12 cellular contexts compared by ENCODE assay signal in the genomic region with DNA sequence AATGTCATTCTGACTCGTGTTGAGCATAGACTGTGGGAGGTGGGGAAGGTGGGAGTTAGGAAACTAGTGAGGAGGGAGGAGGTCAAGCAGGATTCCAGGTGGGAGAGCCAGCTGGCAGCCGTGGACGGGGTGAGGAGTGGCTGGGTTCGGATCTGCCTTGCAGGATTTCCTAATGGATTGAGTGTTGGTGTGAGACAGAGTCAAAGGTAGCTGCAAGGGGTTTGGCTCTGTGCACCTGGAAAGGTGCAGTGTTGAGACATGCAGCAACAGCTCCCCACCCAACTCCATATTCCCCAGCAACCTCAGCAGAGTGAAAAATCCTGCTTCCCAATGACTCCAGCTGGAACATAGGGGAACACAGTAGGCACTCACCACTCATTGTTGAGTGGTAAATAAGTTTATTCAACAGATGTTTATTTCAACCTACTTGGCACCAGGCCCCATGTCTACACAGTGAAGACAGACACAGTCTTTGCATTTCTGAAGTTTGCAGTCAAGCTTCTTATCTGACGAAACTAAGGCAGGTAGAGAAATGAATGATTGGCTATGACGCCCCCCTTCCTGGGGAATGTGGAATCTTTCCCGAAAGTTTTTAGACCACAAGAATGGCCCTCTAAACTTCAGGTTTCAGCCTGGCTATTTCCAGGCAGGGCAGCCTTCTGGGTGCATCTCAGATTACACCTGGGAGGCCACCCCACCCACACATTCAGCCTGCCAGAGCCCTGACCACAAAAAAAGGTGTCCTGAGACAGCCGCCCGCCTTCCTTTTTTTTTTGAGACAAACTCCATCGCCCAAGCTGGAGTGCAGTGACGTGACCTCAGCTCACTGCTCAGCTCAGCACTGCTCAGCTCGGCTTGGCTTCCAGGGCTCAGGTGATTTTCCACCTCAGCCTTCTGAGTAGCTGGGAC. TPM values are rescaled to one million over a fixed set of nuclear protein-coding genes. Genes with fewer than 3 reads are reported as not detected.
DNase-seq lines count a peak whose midpoint lies in the region; ATAC-seq, FAIRE-seq and TF ChIP-seq lines count a peak whose summit lies in the region.
"Had no signal": no experiment of that assay in that cellular context is flagged by ENCODE, and none has a peak within 500 bp of the region (broad histone marks: within the 10 kb centered on the region; RNA-seq: fewer than 3 reads in every experiment).

No MANE protein-coding gene starts in this region.

- no peak for TF ChIP-seq POLR2A in H54 (IDR thresholded peaks at IDR 0.05; ENCODE audit: low read depth, low read length)

- peak; percentile 87 for ATAC-seq in RWPE2 (ENCODE audit: low read depth)
- peak; percentile 84 for ATAC-seq in left lung
- no peak for ATAC-seq in GM18858 (IDR thresholded peaks at IDR 0.05; ENCODE audit: unreplicated experiment)
- no peak for ATAC-seq in left lobe of liver

- H3K27ac ChIP-seq in RWPE2 (ENCODE audit: poor library complexity, severe bottlenecking) (peak overlapping the region; percentile 95), left lung (peak overlapping the region; percentile 5 to 55)
- H3K27ac ChIP-seq: neutrophil had no signal

- no peak for FAIRE-seq in H54 (lab: Jason Lieb, UNC)

- intact Hi-C loops in left lung (cut with DNase I): no loop called here

- H3K27me3 ChIP-seq in RWPE2 (ENCODE audit: insufficient read depth, poor library complexity, severe bottlenecking) (no peaks in the 10 kb centered on the region), left lung (no peaks in the 10 kb centered on the region)

- TF ChIP-seq CTCF in RWPE2 (IDR thresholded peaks at IDR 0.05; ENCODE audit: poor library complexity, severe bottlenecking) (no peak), left lung (IDR thresholded peaks at IDR 0.05) (no peak)

- peak; percentile 26 for DNase-seq in stimulated activated CD4-positive, alpha-beta T cell treated with anti-CD3 and anti-CD28 coated beads, Interleukin-15, amount 100 ng/mL, for 24 hours
- no peak for DNase-seq in stimulated activated CD4-positive, alpha-beta T cell treated with anti-CD3 and anti-CD28 coated beads, Interleukin-12 subunit alpha, Interleukin-12 subunit beta, amount 100 ng/mL, for 4 hours
- DNase-seq in RWPE2 (ENCODE audit: low spot score) (peak; percentile 92), left lung (peak; percentile 58 to 69), C1 segment of cervical spinal cord (lab: John Stamatoyannopoulos, UW) (no peak), H54 (ENCODE audit: insufficient read length, low spot score) (no peak), left lobe of liver (ENCODE audit: low spot score) (no peak)
- DNase-seq: anterior cingulate cortex; CD4-positive, alpha-beta memory T cell had no signal

- H3K9me3 ChIP-seq in RWPE2 (ENCODE audit: severe bottlenecking): no peaks in the 10 kb centered on the region
- no peaks in the 10 kb centered on the region for H3K9me3 ChIP-seq in left lung
- H3K9me3 ChIP-seq: neutrophil had no signal

- peaks cover 32% of the 10 kb centered on the region for H3K4me1 ChIP-seq in RWPE2 (ENCODE audit: insufficient read depth, poor library complexity, severe bottlenecking)
- H3K4me1 ChIP-seq in left lung: peaks cover 4 to 23% of the 10 kb centered on the region in 2 donors

- H3K36me3 ChIP-seq in RWPE2 (ENCODE audit: low read depth): no peaks in the 10 kb centered on the region
- H3K36me3 ChIP-seq in left lung: no peaks in the 10 kb centered on the region
- H3K36me3 ChIP-seq: neutrophil had no signal

- H3K4me3 ChIP-seq in RWPE2 (ENCODE audit: severe bottlenecking) (no peak overlapping the region), left lung (no peak overlapping the region)

RNA-seq across cellular contexts. Expression of a gene that starts 37.9 kb away (rescaled TPM):
- total RNA-seq in left lung (1 to 10 TPM; 2.0 to 4.2 TPM), left lobe of liver (5.0 TPM)
- total RNA-seq: CD4-positive, alpha-beta memory T cell; NCI-H460 had no signal

Comparison
In these comparisons a context has a peak if more than half of its experiments do, and no peak if none do; other contexts are left out.
1. DNase-seq: peak in stimulated activated CD4-positive, alpha-beta T cell treated with anti-CD3 and anti-CD28 coated beads, Interleukin-15, amount 100 ng/mL, for 24 hours (single experiment), RWPE2 (single experiment) and left lung (2 of 2); none in stimulated activated CD4-positive, alpha-beta T cell treated with anti-CD3 and anti-CD28 coated beads, Interleukin-12 subunit alpha, Interleukin-12 subunit beta, amount 100 ng/mL, for 4 hours (single experiment), C1 segment of cervical spinal cord (0 of 14), H54 (single experiment) and left lobe of liver (single experiment).
2. ATAC-seq: peak in RWPE2 (single experiment) and left lung (single experiment); none in GM18858 (single experiment) and left lobe of liver (single experiment).